In genomic region chr12:117359029-117359845, GRCh38 we compare ENCODE assay signal across 20 cellular contexts. TPM values are rescaled to one million over a fixed set of nuclear protein-coding genes. Genes with fewer than 3 reads are reported as not detected.
"Had no signal": no experiment of that assay in that cellular context is flagged by ENCODE, and none has a peak within 500 bp of the region (broad histone marks: within the 10 kb centered on the region; RNA-seq: fewer than 3 reads in every experiment).

No MANE protein-coding gene starts in this region.

- H3K27me3 ChIP-seq: ovary had no signal

- H3K27ac Mint-ChIP-seq: naive thymus-derived CD4-positive, alpha-beta T cell; progenitor cell of endocrine pancreas had no signal

- H3K9me3 ChIP-seq: heart right ventricle, ovary had no signal

- H3K27ac ChIP-seq: coronary artery, heart right ventricle, ovary had no signal

- ATAC-seq: heart right ventricle; naive thymus-derived CD4-positive, alpha-beta T cell had no signal

- DNase-seq: effector CD4-positive, alpha-beta T cell; foreskin melanocyte; heart right ventricle; hypothalamus; kidney glomerular epithelial cell; mesendoderm; naive thymus-derived CD4-positive, alpha-beta T cell; nucleus accumbens; ovary; right cardiac atrium; small intestine; stimulated activated CD4-positive, alpha-beta T cell treated with anti-CD3 and anti-CD28 coated beads, Interleukin-12 subunit alpha, Interleukin-12 subunit beta, amount 100 ng/mL, for 4 hours; stimulated activated naive CD4-positive, alpha-beta T cell; trophoblast cell had no signal

- H3K4me3 ChIP-seq: coronary artery, ovary had no signal

- H3K36me3 ChIP-seq: heart right ventricle, ovary had no signal

- H3K4me3 Mint-ChIP-seq: naive thymus-derived CD4-positive, alpha-beta T cell had no signal

RNA-seq across cellular contexts. Expression of gene NOS1, which starts 2.2 kb away (rescaled TPM):
- total RNA-seq: chondrocyte; lung microvascular endothelial cell; mononuclear cell; naive thymus-derived CD4-positive, alpha-beta T cell had no signal
- polyA plus RNA-seq: naive thymus-derived CD4-positive, alpha-beta T cell; neural cell had no signal
